ENCODE assay signal across 19 cellular contexts in the genomic region with DNA sequence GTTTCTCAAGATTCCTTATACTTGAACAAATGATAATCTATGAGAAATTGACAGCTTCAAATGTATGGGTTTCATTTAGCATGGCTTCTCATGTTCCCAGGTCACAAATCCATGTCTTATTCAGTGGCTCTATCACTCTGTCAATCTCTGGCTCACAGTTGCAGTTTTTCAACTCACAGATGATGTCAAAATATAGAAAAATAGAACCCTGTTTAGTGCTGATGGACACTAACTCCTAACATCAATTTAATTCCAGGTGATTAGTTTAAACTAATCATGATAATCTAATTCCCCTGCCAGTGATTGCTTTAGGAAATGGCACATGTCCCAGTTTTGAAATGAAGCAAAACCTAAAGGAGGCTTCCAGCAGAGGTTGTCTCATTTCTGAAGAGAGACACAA. TPM values are rescaled to one million over a fixed set of nuclear protein-coding genes. Genes with fewer than 3 reads are reported as not detected.
DNase-seq lines count a peak whose midpoint lies in the region; ATAC-seq and TF ChIP-seq lines count a peak whose summit lies in the region.
"Had no signal": no experiment of that assay in that cellular context is flagged by ENCODE, and none has a peak within 500 bp of the region (broad histone marks: within the 10 kb centered on the region; RNA-seq: fewer than 3 reads in every experiment).

No MANE protein-coding gene starts in this region.

- no peak overlapping the region for H3K27ac ChIP-seq in upper lobe of left lung
- H3K27ac ChIP-seq: BLaER1, C4-2B had no signal

- no peak overlapping the region for H3K4me3 ChIP-seq in upper lobe of left lung
- H3K4me3 ChIP-seq: BLaER1 had no signal

- H3K36me3 ChIP-seq in upper lobe of left lung = no peaks in the 10 kb centered on the region
- H3K36me3 ChIP-seq: BE2C, BLaER1 had no signal

- no peaks in the 10 kb centered on the region for H3K4me1 ChIP-seq in upper lobe of left lung
- H3K4me1 ChIP-seq: BE2C, BLaER1, Caco-2 had no signal

- TF ChIP-seq POLR2A in upper lobe of left lung (IDR thresholded peaks at IDR 0.05) = no peak

- DNase-seq in NCI-H446 treated with DMSO at 0.1 percent for 48 hours (lab: John Stamatoyannopoulos, UW) (peak; percentile 53), NCI-H82 (lab: John Stamatoyannopoulos, UW) (peak; percentile 38), SK-N-DZ (ENCODE audit: low spot score) (peak; percentile 58), iPS-NIHi11 (ENCODE audit: low spot score) (no peak), hippocampal formation (lab: John Stamatoyannopoulos, UW) (no peak), upper lobe of left lung (no peak)
- DNase-seq: 8988T; ACHN; BE2C; Caco-2; Calu3; CD4-positive, alpha-beta T cell; CD8-positive, alpha-beta T cell; GF-D8 had no signal

- TF ChIP-seq CTCF in upper lobe of left lung (IDR thresholded peaks at IDR 0.05) = no peak

- TF ChIP-seq EP300 in upper lobe of left lung (IDR thresholded peaks at IDR 0.05) = no peak

- H3K27me3 ChIP-seq in upper lobe of left lung = no peaks in the 10 kb centered on the region
- H3K27me3 ChIP-seq: BLaER1 had no signal

- peak; percentile 61 for ATAC-seq in SK-N-SH treated with all-trans-retinoic acid at 6 μM for 48 hours
- ATAC-seq in GM18511 (IDR thresholded peaks at IDR 0.05; ENCODE audit: unreplicated experiment) = no peak
- no peak for ATAC-seq in upper lobe of left lung (ENCODE audit: low FRiP score in 2 of 2)
- ATAC-seq: CD8-positive, alpha-beta T cell had no signal

- H3K9me3 ChIP-seq in upper lobe of left lung = no peaks in the 10 kb centered on the region
- H3K9me3 ChIP-seq: BE2C, BLaER1, Caco-2 had no signal

TF ChIP-seq in SK-N-SH treated with all-trans-retinoic acid at 6 μM for 48 hours, 23 proteins besides CTCF, POLR2A, EP300 and RAD21:
- TF ChIP-seq CREB5 (CRISPR knock-in tag; IDR thresholded peaks at IDR 0.05; ENCODE audit: low read depth) = peak; percentile 53; the same call in 1 of the 2 replicates
- TF ChIP-seq TCF4 (CRISPR knock-in tag; IDR thresholded peaks at IDR 0.05; ENCODE audit: borderline replicate concordance) = no peak
- TF ChIP-seq, protein P1, sequence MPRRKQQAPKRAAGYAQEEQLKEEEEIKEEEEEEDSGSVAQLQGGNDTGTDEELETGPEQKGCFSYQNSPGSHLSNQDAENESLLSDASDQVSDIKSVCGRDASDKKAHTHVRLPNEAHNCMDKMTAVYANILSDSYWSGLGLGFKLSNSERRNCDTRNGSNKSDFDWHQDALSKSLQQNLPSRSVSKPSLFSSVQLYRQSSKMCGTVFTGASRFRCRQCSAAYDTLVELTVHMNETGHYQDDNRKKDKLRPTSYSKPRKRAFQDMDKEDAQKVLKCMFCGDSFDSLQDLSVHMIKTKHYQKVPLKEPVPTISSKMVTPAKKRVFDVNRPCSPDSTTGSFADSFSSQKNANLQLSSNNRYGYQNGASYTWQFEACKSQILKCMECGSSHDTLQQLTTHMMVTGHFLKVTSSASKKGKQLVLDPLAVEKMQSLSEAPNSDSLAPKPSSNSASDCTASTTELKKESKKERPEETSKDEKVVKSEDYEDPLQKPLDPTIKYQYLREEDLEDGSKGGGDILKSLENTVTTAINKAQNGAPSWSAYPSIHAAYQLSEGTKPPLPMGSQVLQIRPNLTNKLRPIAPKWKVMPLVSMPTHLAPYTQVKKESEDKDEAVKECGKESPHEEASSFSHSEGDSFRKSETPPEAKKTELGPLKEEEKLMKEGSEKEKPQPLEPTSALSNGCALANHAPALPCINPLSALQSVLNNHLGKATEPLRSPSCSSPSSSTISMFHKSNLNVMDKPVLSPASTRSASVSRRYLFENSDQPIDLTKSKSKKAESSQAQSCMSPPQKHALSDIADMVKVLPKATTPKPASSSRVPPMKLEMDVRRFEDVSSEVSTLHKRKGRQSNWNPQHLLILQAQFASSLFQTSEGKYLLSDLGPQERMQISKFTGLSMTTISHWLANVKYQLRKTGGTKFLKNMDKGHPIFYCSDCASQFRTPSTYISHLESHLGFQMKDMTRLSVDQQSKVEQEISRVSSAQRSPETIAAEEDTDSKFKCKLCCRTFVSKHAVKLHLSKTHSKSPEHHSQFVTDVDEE (CRISPR knock-in tag; IDR thresholded peaks at IDR 0.05) = peak; percentile 40; the same call in 1 of the 2 replicates
- TF ChIP-seq ISL1 (CRISPR knock-in tag; IDR thresholded peaks at IDR 0.05) = peak; percentile 83

RNA-seq across cellular contexts. Expression of gene KHDC1, which starts 13.0 kb away (rescaled TPM):
- 2.8 and 3.9 TPM in 2 replicates for polyA plus RNA-seq in SK-N-DZ (2014; cell fraction: cytosol; rRNA removed)
- 4.2 and 6.1 TPM in 2 replicates for polyA plus RNA-seq in SK-N-DZ (2014; cell fraction: nucleus; rRNA removed)
- total RNA-seq in upper lobe of left lung = 1 to 10 TPM in 5 of 6 donors, not detected in 1; 1.3 to 2.6 (median 2.0) TPM

RNA-seq across cellular contexts. Expression of gene KHDC1L, which starts 24.7 kb away (rescaled TPM):
- not detected in 2 replicates for polyA plus RNA-seq in SK-N-DZ (2014; cell fraction: cytosol; rRNA removed)
- not detected in 2 replicates for polyA plus RNA-seq in SK-N-DZ (2014; cell fraction: nucleus; rRNA removed)
- not detected for total RNA-seq in upper lobe of left lung
- total RNA-seq: A673; Caco-2; Calu3; CD4-positive, alpha-beta T cell; CD8-positive, alpha-beta T cell had no signal

Comparison
In these comparisons a context has a peak if more than half of its experiments do, and no peak if none do; other contexts are left out.
1. DNase-seq: peak in NCI-H446 treated with DMSO at 0.1 percent for 48 hours (single experiment), NCI-H82 (single experiment) and SK-N-DZ (single experiment); none in iPS-NIHi11 (single experiment), hippocampal formation (0 of 2) and upper lobe of left lung (0 of 2).